ENCODE assay signal across 8 cellular contexts in genomic region chr22:28680813-28681490, GRCh38. TPM values are rescaled to one million over a fixed set of nuclear protein-coding genes. Genes with fewer than 3 reads are reported as not detected.
A peak's percentile ranks its signal among the peaks of the same experiment; 100 is the strongest.
DNase-seq lines count a peak whose midpoint lies in the region; ATAC-seq and TF ChIP-seq lines count a peak whose summit lies in the region.
"Not testable (repeated sequence)": the region's sequence is repeated elsewhere in the genome, so short reads cannot be mapped to it uniquely, and the experiment has no call there.
"Had no signal": no experiment of that assay in that cellular context is flagged by ENCODE, and none has a peak within 500 bp of the region (broad histone marks: within the 10 kb centered on the region; RNA-seq: fewer than 3 reads in every experiment).

No MANE protein-coding gene starts in this region.

- H3K9me3 Mint-ChIP-seq in activated naive CD8-positive, alpha-beta T cell (ENCODE audit: low read depth); effector memory CD8-positive, alpha-beta T cell; natural killer cell: not testable (repeated sequence)

- intact Hi-C loops in natural killer cell (cut with micrococcal nuclease), result not testable (repeated sequence)

- not testable (repeated sequence) for H3K27ac Mint-ChIP-seq in activated naive CD8-positive, alpha-beta T cell; natural killer cell
- peak overlapping the region in 1 of 2 donors; percentile 49 for H3K27ac Mint-ChIP-seq in effector memory CD8-positive, alpha-beta T cell

- H3K36me3 Mint-ChIP-seq in activated naive CD8-positive, alpha-beta T cell; effector memory CD8-positive, alpha-beta T cell (ENCODE audit: insufficient read depth); natural killer cell: not testable (repeated sequence)

- TF ChIP-seq CTCF in LNCaP clone FGC (IDR thresholded peaks at IDR 0.05; ENCODE audit: control insufficient read depth, extremely low read depth, insufficient read depth); foreskin fibroblast (IDR thresholded peaks at IDR 0.05; ENCODE audit: low read depth, low read length); natural killer cell (IDR thresholded peaks at IDR 0.05): not testable (repeated sequence)

- DNase-seq in Daoy (ENCODE audit: low read depth), result peak; percentile 47
- DNase-seq in LNCaP clone FGC (ENCODE audit: low read depth), result peak; percentile 25
- DNase-seq in RKO (ENCODE audit: low spot score), result peak; percentile 6
- DNase-seq in effector memory CD8-positive, alpha-beta T cell; natural killer cell: not testable (repeated sequence)
- peak; percentile 52 to 77 for DNase-seq in foreskin fibroblast

- not testable (repeated sequence) for H3K4me3 ChIP-seq in LNCaP clone FGC (ENCODE audit: low read depth, low read length); foreskin fibroblast (ENCODE audit: low read depth in 1 of 2, low read length in 2 of 2)

- peak overlapping the region; percentile 62 for H3K4me3 Mint-ChIP-seq in activated naive CD8-positive, alpha-beta T cell
- H3K4me3 Mint-ChIP-seq in effector memory CD8-positive, alpha-beta T cell, result peak overlapping the region; percentile 86 to 92
- peak overlapping the region; percentile 88 for H3K4me3 Mint-ChIP-seq in natural killer cell

- ATAC-seq in effector memory CD8-positive, alpha-beta T cell (replicated peaks); natural killer cell: not testable (repeated sequence)

- not testable (repeated sequence) for H3K4me1 Mint-ChIP-seq in activated naive CD8-positive, alpha-beta T cell (ENCODE audit: low read depth)
- H3K4me1 Mint-ChIP-seq in effector memory CD8-positive, alpha-beta T cell (ENCODE audit: low read depth in 2 of 2), result peaks cover 7 to 11% of the 10 kb centered on the region in 2 donors
- H3K4me1 Mint-ChIP-seq in natural killer cell, result peaks cover 0 to 18% of the 10 kb centered on the region in 2 donors

- H3K27me3 Mint-ChIP-seq in activated naive CD8-positive, alpha-beta T cell, result peaks cover 42% of the 10 kb centered on the region
- peaks cover 21 to 28% of the 10 kb centered on the region in 2 donors for H3K27me3 Mint-ChIP-seq in effector memory CD8-positive, alpha-beta T cell
- H3K27me3 Mint-ChIP-seq in natural killer cell (ENCODE audit: low read depth in 2 of 2), result peaks cover 33% of the 10 kb centered on the region in 2 donors

RNA-seq across cellular contexts. Expression of gene TTC28, which starts 1.3 kb away (rescaled TPM):
- total RNA-seq in Daoy (2014; rRNA removed; shearing (Covaris generic)), result 7.1 and 21.0 TPM in 2 replicates
- total RNA-seq in natural killer cell, result 10 to 100 TPM in 1 of 3 donors, 1 to 10 TPM in 2; 4.1 to 10.0 (median 8.6) TPM
- total RNA-seq: HT-29 had no signal
